In genomic region chr20:11366660-11367059, GRCh38 we compare ENCODE assay signal across 25 cellular contexts.
"Had no signal": no experiment of that assay in that cellular context is flagged by ENCODE, and none has a peak within 500 bp of the region (broad histone marks: within the 10 kb centered on the region; RNA-seq: fewer than 3 reads in every experiment).

No MANE protein-coding gene starts in this region.

- H3K4me1 Mint-ChIP-seq: activated naive CD4-positive, alpha-beta T cell treated with anti-CD3 and anti-CD28 coated beads, Interleukin-2, amount 50 U/mL, for 24 hours; T-cell had no signal

- H3K36me3 ChIP-seq: ascending aorta, cardiac muscle cell, left ventricle myocardium inferior, neutrophil, ovary, prostate gland, right atrium auricular region, thyroid gland, upper lobe of right lung had no signal

- H3K9me3 ChIP-seq: ascending aorta, left ventricle myocardium inferior, ovary, prostate gland, right atrium auricular region, thyroid gland, upper lobe of right lung had no signal

- H3K27me3 ChIP-seq: ascending aorta, cardiac muscle cell, neutrophil, ovary, right atrium auricular region, thyroid gland, upper lobe of right lung had no signal

- H3K4me3 ChIP-seq: ascending aorta, cardiac muscle cell, left ventricle myocardium inferior, ovary, prostate gland, right atrium auricular region, thyroid gland, upper lobe of right lung had no signal

- H3K36me3 Mint-ChIP-seq: activated naive CD4-positive, alpha-beta T cell treated with anti-CD3 and anti-CD28 coated beads, Interleukin-2, amount 50 U/mL, for 24 hours; T-cell had no signal

- DNase-seq: activated CD4-positive, alpha-beta T cell treated with anti-CD3 and anti-CD28 coated beads for 1 hour; activated CD4-positive, alpha-beta T cell treated with anti-CD3 and anti-CD28 coated beads, Interleukin-2, amount 50 U/mL, for 1 hour; activated CD8-positive, alpha-beta T cell treated with anti-CD3 and anti-CD28 coated beads, Interleukin-2, amount 10 ng/mL, durations not matched to agents 7 days and 5 days; activated gamma-delta T cell; foreskin fibroblast; glutamatergic neuron; hippocampal formation; left ventricle myocardium inferior; midbrain; ovary; stimulated activated CD4-positive, alpha-beta T cell treated with anti-CD3 and anti-CD28 coated beads, Interleukin-4, amount 100 ng/mL, for 4 hours; stimulated activated naive CD8-positive, alpha-beta T cell treated with anti-CD3 and anti-CD28 coated beads, Interleukin-15, Interleukin-2, amounts not matched to agents 100 U/mL and 50 U/mL, for 24 hours; substantia nigra; T-cell; thyroid gland; upper lobe of right lung had no signal

- H3K4me1 ChIP-seq: ascending aorta, left ventricle myocardium inferior, prostate gland, right atrium auricular region, thyroid gland, upper lobe of right lung had no signal

- H3K27me3 Mint-ChIP-seq: activated naive CD4-positive, alpha-beta T cell treated with anti-CD3 and anti-CD28 coated beads, Interleukin-2, amount 50 U/mL, for 24 hours; natural killer cell treated with Interleukin-12 subunit alpha and Interleukin-12 subunit beta and Interleukin-15 and Interleukin-18, amount 100 ng/mL, for 72 hours; T-cell had no signal

- H3K27ac ChIP-seq: ascending aorta, cardiac muscle cell, left ventricle myocardium inferior, neutrophil, ovary, prostate gland, right atrium auricular region, thyroid gland, upper lobe of right lung had no signal

- ATAC-seq: activated CD8-positive, alpha-beta T cell treated with anti-CD3 and anti-CD28 coated beads, Interleukin-2, amount 10 ng/mL, durations not matched to agents 7 days and 5 days; natural killer cell treated with Interleukin-12 subunit alpha and Interleukin-12 subunit beta and Interleukin-15 and Interleukin-18, amount 100 ng/mL, for 72 hours; stimulated activated naive CD8-positive, alpha-beta T cell treated with anti-CD3 and anti-CD28 coated beads, Interleukin-15, Interleukin-2, amounts not matched to agents 100 U/mL and 50 U/mL, for 24 hours; T-cell; upper lobe of right lung had no signal

- H3K27ac Mint-ChIP-seq: activated CD8-positive, alpha-beta T cell treated with anti-CD3 and anti-CD28 coated beads, Interleukin-2, amount 10 ng/mL, durations not matched to agents 7 days and 5 days; activated naive CD4-positive, alpha-beta T cell treated with anti-CD3 and anti-CD28 coated beads, Interleukin-2, amount 50 U/mL, for 24 hours; activated T-helper 1 cell treated with anti-CD3 and anti-CD28 coated beads, Interleukin-12 subunit alpha, Interleukin-12 subunit beta, Interleukin-2, Interleukin-4 antibody, amounts not matched to agents 30 ng/mL and 10 ng/mL and 1 ng/mL, durations not matched to agents 14 hours and 24 hours and 36 hours; natural killer cell treated with Interleukin-12 subunit alpha and Interleukin-12 subunit beta and Interleukin-15 and Interleukin-18, amount 100 ng/mL, for 72 hours; T-cell; T-helper 2 cell treated with Interferon-gamma antibody and Interleukin-4, amounts not matched to agents 5 μg/mL and 100 μg/mL, for 36 hours had no signal

- H3K4me3 Mint-ChIP-seq: activated CD8-positive, alpha-beta T cell treated with anti-CD3 and anti-CD28 coated beads, Interleukin-2, amount 10 ng/mL, durations not matched to agents 7 days and 5 days; activated naive CD4-positive, alpha-beta T cell treated with anti-CD3 and anti-CD28 coated beads, Interleukin-2, amount 50 U/mL, for 24 hours; activated T-helper 1 cell treated with anti-CD3 and anti-CD28 coated beads, Interleukin-12 subunit alpha, Interleukin-12 subunit beta, Interleukin-2, Interleukin-4 antibody, amounts not matched to agents 30 ng/mL and 10 ng/mL and 1 ng/mL, durations not matched to agents 14 hours and 24 hours and 36 hours; natural killer cell treated with Interleukin-12 subunit alpha and Interleukin-12 subunit beta and Interleukin-15 and Interleukin-18, amount 100 ng/mL, for 72 hours; T-cell; T-helper 2 cell treated with Interferon-gamma antibody and Interleukin-4, amounts not matched to agents 5 μg/mL and 100 μg/mL, for 36 hours had no signal
